ENCODE assay signal across 11 cellular contexts in the genomic region with DNA sequence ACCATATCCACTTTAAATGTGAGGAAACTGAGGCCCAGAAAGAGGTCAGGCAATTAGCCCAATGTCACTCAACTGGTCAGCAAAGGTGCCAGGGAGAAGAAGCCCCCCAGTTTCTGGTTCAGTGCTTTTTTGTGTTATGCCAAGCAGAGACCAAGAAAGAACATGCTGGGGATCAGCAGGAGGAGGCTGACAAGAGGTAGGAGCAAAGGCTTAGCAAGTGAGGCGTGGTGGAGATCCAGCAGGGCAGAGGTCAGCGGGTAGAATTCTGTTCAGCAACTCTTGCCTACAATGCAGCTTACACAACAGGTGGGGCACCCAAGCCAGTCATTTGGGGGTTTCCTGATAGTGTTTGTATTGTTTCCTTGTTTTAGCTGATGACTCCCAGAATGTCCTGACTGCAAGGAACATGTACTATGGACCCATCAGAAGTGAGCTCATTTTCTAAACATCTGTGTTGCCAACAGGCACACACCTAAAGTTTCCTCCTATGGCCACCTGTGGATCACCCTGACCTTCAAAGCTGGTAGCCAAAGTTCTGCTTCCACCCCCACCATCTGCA. TPM values are rescaled to one million over a fixed set of nuclear protein-coding genes. Genes with fewer than 3 reads are reported as not detected.
DNase-seq lines count a peak whose midpoint lies in the region; ATAC-seq and TF ChIP-seq lines count a peak whose summit lies in the region.
"Had no signal": no experiment of that assay in that cellular context is flagged by ENCODE, and none has a peak within 500 bp of the region (broad histone marks: within the 10 kb centered on the region; RNA-seq: fewer than 3 reads in every experiment).

No MANE protein-coding gene starts in this region.

- peak overlapping the region; percentile 33 for H3K27ac Mint-ChIP-seq in activated naive CD4-positive, alpha-beta T cell treated with anti-CD3 and anti-CD28 coated beads, Interleukin-2, amount 10 ng/mL, durations not matched to agents 7 days and 5 days
- no peak overlapping the region for H3K27ac Mint-ChIP-seq in activated T-helper 17 cell treated with anti-CD3 and anti-CD28 coated beads, Interleukin-2, amount 50 U/mL, for 72 hours
- H3K27ac Mint-ChIP-seq in type B pancreatic cell (peak overlapping the region; percentile 11), endothelial cell (ENCODE audit: unreplicated experiment) (no peak overlapping the region)

- 44% methylated on average over 2 of the region's 2 CpGs for WGBS in right lobe of liver (ENCODE audit: insufficient coverage, low coverage, low lambda C conversion rate, missing lambda C conversion rate)

- H3K4me1 ChIP-seq in right lobe of liver = peaks cover 0 to 51% (median 17%) of the 10 kb centered on the region in 4 donors
- H3K4me1 ChIP-seq: SJCRH30 had no signal

- CTCF ChIA-PET in activated naive CD4-positive, alpha-beta T cell treated with anti-CD3 and anti-CD28 coated beads, Interleukin-2, amount 10 ng/mL, durations not matched to agents 7 days and 5 days (lab: Charles Lee) = interaction anchor here (0.7 to 8.5 kb wide), 24 partner anchors 8 to 681 kb away, joined by 3 to 187 read pairs (median 5); partner anchors contain the start of gene MYL12A

- no peaks in the 10 kb centered on the region for H3K9me3 ChIP-seq in right lobe of liver
- H3K9me3 ChIP-seq: SJCRH30 had no signal

- H3K27ac ChIP-seq in right lobe of liver = peak overlapping the region; percentile 84 to 95 (median 94)
- H3K27ac ChIP-seq: cardiac muscle cell, SJCRH30 had no signal

- no peak overlapping the region for H3K4me3 Mint-ChIP-seq in activated naive CD4-positive, alpha-beta T cell treated with anti-CD3 and anti-CD28 coated beads, Interleukin-2, amount 10 ng/mL, durations not matched to agents 7 days and 5 days
- peak overlapping the region; percentile 81 for H3K4me3 Mint-ChIP-seq in activated T-helper 17 cell treated with anti-CD3 and anti-CD28 coated beads, Interleukin-2, amount 50 U/mL, for 72 hours
- H3K4me3 Mint-ChIP-seq in type B pancreatic cell (no peak overlapping the region), endothelial cell (ENCODE audit: unreplicated experiment) (no peak overlapping the region)

- peak; percentile 50 for TF ChIP-seq POLR2A in right lobe of liver (IDR thresholded peaks at IDR 0.05)

- peaks cover 78% of the 10 kb centered on the region for H3K4me1 Mint-ChIP-seq in activated naive CD4-positive, alpha-beta T cell treated with anti-CD3 and anti-CD28 coated beads, Interleukin-2, amount 10 ng/mL, durations not matched to agents 7 days and 5 days
- peaks cover 33% of the 10 kb centered on the region for H3K4me1 Mint-ChIP-seq in activated T-helper 17 cell treated with anti-CD3 and anti-CD28 coated beads, Interleukin-2, amount 50 U/mL, for 72 hours
- H3K4me1 Mint-ChIP-seq in type B pancreatic cell (ENCODE audit: unreplicated experiment) (peaks cover 35% of the 10 kb centered on the region), endothelial cell (ENCODE audit: unreplicated experiment) (peaks cover 14% of the 10 kb centered on the region)

- H3K4me3 ChIP-seq in right lobe of liver = no peak overlapping the region
- H3K4me3 ChIP-seq: cardiac muscle cell, SJCRH30 had no signal

- H3K36me3 ChIP-seq in right lobe of liver = no peaks in the 10 kb centered on the region
- H3K36me3 ChIP-seq: cardiac muscle cell, SJCRH30 had no signal

- TF ChIP-seq CTCF in right lobe of liver (IDR thresholded peaks at IDR 0.05) (no peak), type B pancreatic cell (conservative IDR thresholded peaks at IDR 0.05) (no peak), endothelial cell (IDR thresholded peaks at IDR 0.05; ENCODE audit: unreplicated experiment) (no peak)

- H3K27me3 Mint-ChIP-seq in activated naive CD4-positive, alpha-beta T cell treated with anti-CD3 and anti-CD28 coated beads, Interleukin-2, amount 10 ng/mL, durations not matched to agents 7 days and 5 days = no peaks in the 10 kb centered on the region
- H3K27me3 Mint-ChIP-seq in activated T-helper 17 cell treated with anti-CD3 and anti-CD28 coated beads, Interleukin-2, amount 50 U/mL, for 72 hours = no peaks in the 10 kb centered on the region
- H3K27me3 Mint-ChIP-seq in type B pancreatic cell = no peaks in the 10 kb centered on the region
- H3K27me3 Mint-ChIP-seq in endothelial cell (ENCODE audit: unreplicated experiment) = peaks cover 2% of the 10 kb centered on the region

- intact Hi-C loops in right lobe of liver (cut with DNase I) = loop anchor here in 1 of 2 donors (10.0 kb wide), 1 partner anchor 50 kb away; no protein-coding TSS in a partner anchor

- DNase-seq in activated naive CD4-positive, alpha-beta T cell treated with anti-CD3 and anti-CD28 coated beads, Interleukin-2, amount 10 ng/mL, durations not matched to agents 7 days and 5 days = no peak
- no peak for DNase-seq in activated naive CD4-positive, alpha-beta T cell treated with anti-CD3 and anti-CD28 coated beads, Interleukin-2, amount 50 U/mL, for 16 hours
- DNase-seq in right lobe of liver = peak; percentile 75 to 85 (median 80)
- no peak for DNase-seq in type B pancreatic cell (ENCODE audit: extremely low spot score, unreplicated experiment)
- DNase-seq in endothelial cell (ENCODE audit: low spot score) = no peak
- DNase-seq in NCI-H2029 (lab: John Stamatoyannopoulos, UW) = no peak
- DNase-seq in NCI-H2227 treated with DMSO at 0.1 percent for 48 hours (lab: John Stamatoyannopoulos, UW) = no peak
- DNase-seq: NCI-H446 had no signal

- no peak for ATAC-seq in activated T-helper 17 cell treated with anti-CD3 and anti-CD28 coated beads, Interleukin-2, amount 50 U/mL, for 72 hours (replicated peaks)
- peak; percentile 60 to 75 (median 66) for ATAC-seq in right lobe of liver

- no peaks in the 10 kb centered on the region for H3K27me3 ChIP-seq in right lobe of liver
- H3K27me3 ChIP-seq: cardiac muscle cell, SJCRH30 had no signal

- peaks cover 18% of the 10 kb centered on the region for H3K36me3 Mint-ChIP-seq in activated naive CD4-positive, alpha-beta T cell treated with anti-CD3 and anti-CD28 coated beads, Interleukin-2, amount 10 ng/mL, durations not matched to agents 7 days and 5 days
- H3K36me3 Mint-ChIP-seq in activated T-helper 17 cell treated with anti-CD3 and anti-CD28 coated beads, Interleukin-2, amount 50 U/mL, for 72 hours (ENCODE audit: low read depth) = peaks cover 46% of the 10 kb centered on the region
- H3K36me3 Mint-ChIP-seq in type B pancreatic cell (peaks cover 4% of the 10 kb centered on the region), endothelial cell (ENCODE audit: low read depth, unreplicated experiment) (no peaks in the 10 kb centered on the region)

- H3K9me3 Mint-ChIP-seq in activated naive CD4-positive, alpha-beta T cell treated with anti-CD3 and anti-CD28 coated beads, Interleukin-2, amount 10 ng/mL, durations not matched to agents 7 days and 5 days = no peaks in the 10 kb centered on the region
- H3K9me3 Mint-ChIP-seq in activated T-helper 17 cell treated with anti-CD3 and anti-CD28 coated beads, Interleukin-2, amount 50 U/mL, for 72 hours = no peaks in the 10 kb centered on the region
- H3K9me3 Mint-ChIP-seq in type B pancreatic cell (no peaks in the 10 kb centered on the region), endothelial cell (ENCODE audit: unreplicated experiment) (no peaks in the 10 kb centered on the region)

RNA-seq across cellular contexts. Expression of gene LPIN2, which starts 28.2 kb away (rescaled TPM):
- 10 to 100 TPM; 45.8 to 78.1 TPM for total RNA-seq in activated T-helper 17 cell treated with anti-CD3 and anti-CD28 coated beads, Interleukin-2, amount 50 U/mL, for 72 hours
- total RNA-seq in right lobe of liver = 100 to 1,000 TPM in 5 of 6 experiments, 10 to 100 TPM in 1; 64.9 to 175 (median 150) TPM
- total RNA-seq in type B pancreatic cell (ENCODE audit: low replicate concordance) = 17.8 and 26.8 TPM in 2 replicates
- total RNA-seq in endothelial cell (ENCODE audit: unreplicated experiment) = 26.1 TPM

Comparison
In these comparisons a context has a peak if more than half of its experiments do, and no peak if none do; other contexts are left out.
1. DNase-seq: peak in right lobe of liver (3 of 3); none in activated naive CD4-positive, alpha-beta T cell treated with anti-CD3 and anti-CD28 coated beads, Interleukin-2, amount 10 ng/mL, durations not matched to agents 7 days and 5 days (single experiment), activated naive CD4-positive, alpha-beta T cell treated with anti-CD3 and anti-CD28 coated beads, Interleukin-2, amount 50 U/mL, for 16 hours (single experiment), type B pancreatic cell (single experiment), endothelial cell (single experiment), NCI-H2029 (single experiment) and NCI-H2227 treated with DMSO at 0.1 percent for 48 hours (single experiment).
2. H3K27ac Mint-ChIP-seq: peak in activated naive CD4-positive, alpha-beta T cell treated with anti-CD3 and anti-CD28 coated beads, Interleukin-2, amount 10 ng/mL, durations not matched to agents 7 days and 5 days (single experiment) and type B pancreatic cell (single experiment); none in activated T-helper 17 cell treated with anti-CD3 and anti-CD28 coated beads, Interleukin-2, amount 50 U/mL, for 72 hours (single experiment) and endothelial cell (single experiment).